Comparison of ENCODE assay signal across 1 cellular context in genomic region chr2:73092146-73092783, GRCh38.
TF ChIP-seq lines count a peak whose summit lies in the region.

No MANE protein-coding gene starts in this region.

TF ChIP-seq in HepG2, 621 proteins besides CTCF, POLR2A, EP300 and RAD21 (continued from another document):
- TF ChIP-seq ARID5B (CRISPR knock-in tag; IDR thresholded peaks at IDR 0.05) = 0 out of 2 replicates have a peak, but pooled peaks have one; percentile 15
TF ChIP-seq in HepG2: peak in this region for 29.
